Comparison of ENCODE assay signal across 20 cellular contexts in genomic region chr20:13356087-13356486, GRCh38.
DNase-seq lines count a peak whose midpoint lies in the region; ATAC-seq, FAIRE-seq and TF ChIP-seq lines count a peak whose summit lies in the region.
"Had no signal": no experiment of that assay in that cellular context is flagged by ENCODE, and none has a peak within 500 bp of the region (broad histone marks: within the 10 kb centered on the region; RNA-seq: fewer than 3 reads in every experiment).

No MANE protein-coding gene starts in this region.

- peak overlapping the region; percentile 71; the same call in 1 of the 2 replicates for H3K18ac ChIP-seq in H1 (ENCODE audit: extremely low read depth, low read length)

- no peak overlapping the region for H2BK15ac ChIP-seq in H1 (ENCODE audit: low read length)

- H3F3A ChIP-seq in GM23338 (replicated peaks; ENCODE audit: low read depth) = peaks cover 5% of the 10 kb centered on the region; the same call in 1 of the 2 replicates

- H2BK12ac ChIP-seq in H1 (ENCODE audit: low read depth, low read length) = peak overlapping the region; percentile 56; the same call in 1 of the 2 replicates

- no peak for ATAC-seq in GM23338

- H2AFZ ChIP-seq in GM23338 = no peak overlapping the region
- H2AFZ ChIP-seq in H1 (ENCODE audit: low read length) = no peak overlapping the region

- no peak overlapping the region for H3K23ac ChIP-seq in H1 (ENCODE audit: insufficient read length)

- H3K36me3 Mint-ChIP-seq in GM23338 (ENCODE audit: low read depth) = 0 out of 3 replicates have a peak, but pooled peaks cover under 1% of the 10 kb centered on the region
- no peaks in the 10 kb centered on the region for H3K36me3 Mint-ChIP-seq in activated CD4-positive, alpha-beta T cell treated with anti-CD3 and anti-CD28 coated beads, Interleukin-2, amount 10 ng/mL, durations not matched to agents 7 days and 5 days (ENCODE audit: low read depth)

- intact Hi-C loops in sigmoid colon (cut with DNase I) (loop anchor here (5.0 kb wide), 2 partner anchors 34 to 41 kb away; no protein-coding TSS in a partner anchor), stomach (cut with DNase I; ENCODE audit: low total_unique reads) (no loop called here)

- no peak overlapping the region for H3K14ac ChIP-seq in H1 (ENCODE audit: insufficient read length)

- H2AK5ac ChIP-seq in H1 (ENCODE audit: low read depth, low read length) = no peak overlapping the region; the same call in 1 of the 2 replicates

- H3K79me2 ChIP-seq in GM23338 (replicated peaks; ENCODE audit: insufficient read depth) (no peaks in the 10 kb centered on the region), H1 (ENCODE audit: control insufficient read depth in 1 of 2, insufficient read depth in 2 of 2, low read length in 2 of 2) (no peaks in the 10 kb centered on the region)

- H3K27me3 Mint-ChIP-seq in GM23338 (ENCODE audit: insufficient read depth, low read depth, poor library complexity) = peaks cover 4% of the 10 kb centered on the region
- H3K27me3 Mint-ChIP-seq in activated CD4-positive, alpha-beta T cell treated with anti-CD3 and anti-CD28 coated beads, Interleukin-2, amount 10 ng/mL, durations not matched to agents 7 days and 5 days = no peaks in the 10 kb centered on the region

- H3K4me1 ChIP-seq in GM23338 (ENCODE audit: insufficient read depth) = peaks cover 31% of the 10 kb centered on the region
- H3K4me1 ChIP-seq in H1 (replicated peaks in 1 of 4; ENCODE audit: control insufficient read depth in 3 of 4, insufficient read depth in 4 of 4, low read length in 3 of 4) = peaks cover 0 to 11% (median 8%) of the 10 kb centered on the region in 4 experiments; a peak in 4 of 7 replicates
- H3K4me1 ChIP-seq in sigmoid colon = peaks cover 0 to 23% (median 12%) of the 10 kb centered on the region in 4 donors
- no peaks in the 10 kb centered on the region for H3K4me1 ChIP-seq in stomach

- no peak overlapping the region for H4K8ac ChIP-seq in H1 (ENCODE audit: extremely low read depth, insufficient read depth, low read length)

- DNase-seq in GM23338 (ENCODE audit: low spot score) = no peak
- DNase-seq in LHCN-M2 (ENCODE audit: low read depth) = peak; percentile 36
- DNase-seq in H1 (ENCODE audit: low read depth in 1 of 2, low spot score in 2 of 2) = no peak
- no peak for DNase-seq in sigmoid colon
- DNase-seq in nucleus accumbens (lab: John Stamatoyannopoulos, UW) = no peak
- DNase-seq in occipital lobe (lab: John Stamatoyannopoulos, UW) = no peak
- no peak for DNase-seq in stomach
- DNase-seq in activated CD4-positive, alpha-beta T cell treated with anti-CD3 and anti-CD28 coated beads, Interleukin-2, amount 10 ng/mL, durations not matched to agents 7 days and 5 days = no peak
- DNase-seq: ACHN; AML-193; Caco-2; HCEC 1CT; KG1; NCI-H1048; NCI-H1694 treated with DMSO at 0.1 percent for 48 hours; NK-92 treated with Interleukin-12 subunit alpha and Interleukin-12 subunit beta, amount 100 ng/mL, for 24 hours; SHP77 had no signal

- no peak for TF ChIP-seq CTCF in GM23338 (conservative IDR thresholded peaks at IDR 0.05; ENCODE audit: low read depth in 2 of 2)
- TF ChIP-seq CTCF in H1 (IDR thresholded peaks at IDR 0.05; ENCODE audit: control extremely low read depth in 1 of 3, insufficient read depth in 1 of 3, low read depth in 1 of 3, low read length in 3 of 3) = no peak
- TF ChIP-seq CTCF in sigmoid colon (IDR thresholded peaks at IDR 0.05) = no peak
- no peak for TF ChIP-seq CTCF in stomach (IDR thresholded peaks at IDR 0.05)

- peak overlapping the region; percentile 90; the same call in 1 of the 2 replicates for H2BK20ac ChIP-seq in H1 (ENCODE audit: low read length)

- H3K9ac ChIP-seq in H1 (replicated peaks in 1 of 4; ENCODE audit: extremely low read depth in 1 of 4, low read depth in 3 of 4, low read length in 3 of 4) = no peak overlapping the region

- H3K27ac ChIP-seq in GM23338 (ENCODE audit: low read depth) (peak overlapping the region; percentile 94), H1 (ENCODE audit: low read depth, low read length) (no peak overlapping the region), sigmoid colon (peak overlapping the region in 3 of 4 donors; percentile 33 to 74 (median 65)), stomach (peak overlapping the region in 1 of 5 donors; percentile 64)
- H3K27ac ChIP-seq: HL-60 had no signal

- H3K9me3 ChIP-seq in H1 (ENCODE audit: insufficient read depth in 2 of 2, low read depth in 1 of 2, low read length in 1 of 2) (no peaks in the 10 kb centered on the region), sigmoid colon (no peaks in the 10 kb centered on the region), stomach (no peaks in the 10 kb centered on the region)
- H3K9me3 ChIP-seq: Caco-2 had no signal

- no peaks in the 10 kb centered on the region for H3K9me3 Mint-ChIP-seq in GM23338
- H3K9me3 Mint-ChIP-seq in activated CD4-positive, alpha-beta T cell treated with anti-CD3 and anti-CD28 coated beads, Interleukin-2, amount 10 ng/mL, durations not matched to agents 7 days and 5 days = no peaks in the 10 kb centered on the region

- no peaks in the 10 kb centered on the region for H3K36me3 ChIP-seq in GM23338 (ENCODE audit: insufficient read depth)
- H3K36me3 ChIP-seq in H1 (ENCODE audit: control insufficient read depth in 2 of 4, insufficient read depth in 4 of 4, low read length in 3 of 4) = no peaks in the 10 kb centered on the region
- H3K36me3 ChIP-seq in sigmoid colon = no peaks in the 10 kb centered on the region
- no peaks in the 10 kb centered on the region for H3K36me3 ChIP-seq in stomach

- no peak overlapping the region for H2BK120ac ChIP-seq in H1 (replicated peaks; ENCODE audit: low read depth, low read length)

- POLR2A ChIA-PET in H1 (lab: Charles Lee; ENCODE audit: partially characterized antibody) = no interaction called here
- POLR2A ChIA-PET in activated CD4-positive, alpha-beta T cell treated with anti-CD3 and anti-CD28 coated beads, Interleukin-2, amount 10 ng/mL, durations not matched to agents 7 days and 5 days (lab: Charles Lee) = no interaction called here

- H3K4ac ChIP-seq in H1 (replicated peaks; ENCODE audit: insufficient read length, low read depth, low read length) = no peak overlapping the region

- TF ChIP-seq RAD21 in H1 (IDR thresholded peaks at IDR 0.05 in 1 of 2, conservative IDR thresholded peaks at IDR 0.05 in 1 of 2; ENCODE audit: low read depth in 2 of 2, low read length in 2 of 2) = no peak

- no peak overlapping the region for H4K5ac ChIP-seq in H1 (ENCODE audit: insufficient read length, low read depth, low read length)

- no peaks in the 10 kb centered on the region for H3K79me1 ChIP-seq in H1 (ENCODE audit: low read depth, low read length)

- no peak overlapping the region for H3K27ac Mint-ChIP-seq in GM23338
- no peak overlapping the region for H3K27ac Mint-ChIP-seq in activated CD4-positive, alpha-beta T cell treated with anti-CD3 and anti-CD28 coated beads, Interleukin-2, amount 10 ng/mL, durations not matched to agents 7 days and 5 days

- H3K4me1 Mint-ChIP-seq in GM23338 = peaks cover 37% of the 10 kb centered on the region
- H3K4me1 Mint-ChIP-seq in activated CD4-positive, alpha-beta T cell treated with anti-CD3 and anti-CD28 coated beads, Interleukin-2, amount 10 ng/mL, durations not matched to agents 7 days and 5 days = no peaks in the 10 kb centered on the region

- no peak overlapping the region for H3K56ac ChIP-seq in H1 (replicated peaks; ENCODE audit: insufficient read length, low read depth, low read length)

- H3K27me3 ChIP-seq in GM23338 (ENCODE audit: insufficient read depth) (no peaks in the 10 kb centered on the region), H1 (replicated peaks in 1 of 4; ENCODE audit: control insufficient read depth in 3 of 4, extremely low read depth in 1 of 4, insufficient read depth in 3 of 4, low read length in 3 of 4) (no peaks in the 10 kb centered on the region), sigmoid colon (no peaks in the 10 kb centered on the region), stomach (no peaks in the 10 kb centered on the region)

- no peak overlapping the region for H3K4me3 Mint-ChIP-seq in GM23338
- H3K4me3 Mint-ChIP-seq in activated CD4-positive, alpha-beta T cell treated with anti-CD3 and anti-CD28 coated beads, Interleukin-2, amount 10 ng/mL, durations not matched to agents 7 days and 5 days = no peak overlapping the region

- H2BK5ac ChIP-seq in H1 (ENCODE audit: low read depth, low read length) = peak overlapping the region; percentile 93; the same call in 1 of the 2 replicates

- peak overlapping the region; percentile 7 for H3K4me2 ChIP-seq in GM23338
- H3K4me2 ChIP-seq in H1 (ENCODE audit: insufficient read depth in 1 of 2, low read depth in 2 of 2, low read length in 2 of 2) = no peak overlapping the region

- TF ChIP-seq POLR2A in H1 (IDR thresholded peaks at IDR 0.05; ENCODE audit: control extremely low read depth in 1 of 2, low read depth in 2 of 2, low read length in 2 of 2) = no peak
- no peak for TF ChIP-seq POLR2A in sigmoid colon (IDR thresholded peaks at IDR 0.05)
- no peak for TF ChIP-seq POLR2A in stomach (IDR thresholded peaks at IDR 0.05)

- H3K4me3 ChIP-seq in GM23338 (no peak overlapping the region), H1 (ENCODE audit: extremely low read depth in 1 of 4, insufficient read depth in 2 of 4, low read depth in 3 of 4, low read length in 4 of 4) (no peak overlapping the region), sigmoid colon (no peak overlapping the region), stomach (no peak overlapping the region)

- no peaks in the 10 kb centered on the region for H3K23me2 ChIP-seq in H1 (ENCODE audit: low read depth, low read length)

- FAIRE-seq in H1 (lab: Jason Lieb, UNC) = no peak
- FAIRE-seq: GM19239, HTR-8/SVneo had no signal

- TF ChIP-seq EP300 in H1 (IDR thresholded peaks at IDR 0.05; ENCODE audit: borderline replicate concordance in 1 of 2, low read depth in 2 of 2, low read length in 2 of 2) (no peak), sigmoid colon (IDR thresholded peaks at IDR 0.05) (no peak), stomach (IDR thresholded peaks at IDR 0.05) (no peak)

- no peaks in the 10 kb centered on the region for H4K20me1 ChIP-seq in GM23338 (replicated peaks; ENCODE audit: insufficient read depth)
- H4K20me1 ChIP-seq in H1 (replicated peaks in 1 of 2; ENCODE audit: control insufficient read depth in 1 of 2, insufficient read depth in 2 of 2, low read length in 2 of 2) = no peaks in the 10 kb centered on the region

- H4K91ac ChIP-seq in H1 (replicated peaks; ENCODE audit: insufficient read length, low read length) = peak overlapping the region; percentile 13

- CTCF ChIA-PET in H1 (lab: Charles Lee; ENCODE audit: partially characterized antibody) = interaction anchor here (0.7 to 2.6 kb wide), 5 partner anchors 9 to 192 kb away, joined by 3 to 7 read pairs (median 4); no protein-coding TSS in a partner anchor
- CTCF ChIA-PET in activated CD4-positive, alpha-beta T cell treated with anti-CD3 and anti-CD28 coated beads, Interleukin-2, amount 10 ng/mL, durations not matched to agents 7 days and 5 days (lab: Charles Lee) = no interaction called here

- peaks cover 8% of the 10 kb centered on the region for H3K9me2 ChIP-seq in GM23338 (ENCODE audit: insufficient read depth)

TF ChIP-seq in GM23338, 12 proteins besides CTCF, POLR2A, EP300 and RAD21 (continues in another document):
- no peak for TF ChIP-seq POLR2AphosphoS5 (IDR thresholded peaks at IDR 0.05; ENCODE audit: low read depth)
- no peak for TF ChIP-seq EZH2 (IDR thresholded peaks at IDR 0.05; ENCODE audit: low read depth, unreplicated experiment)

TF ChIP-seq in H1, 55 proteins besides CTCF, POLR2A, EP300 and RAD21:
- no peak for TF ChIP-seq KDM1A (IDR thresholded peaks at IDR 0.05; ENCODE audit: borderline replicate concordance, low read length)
